In the genomic region with DNA sequence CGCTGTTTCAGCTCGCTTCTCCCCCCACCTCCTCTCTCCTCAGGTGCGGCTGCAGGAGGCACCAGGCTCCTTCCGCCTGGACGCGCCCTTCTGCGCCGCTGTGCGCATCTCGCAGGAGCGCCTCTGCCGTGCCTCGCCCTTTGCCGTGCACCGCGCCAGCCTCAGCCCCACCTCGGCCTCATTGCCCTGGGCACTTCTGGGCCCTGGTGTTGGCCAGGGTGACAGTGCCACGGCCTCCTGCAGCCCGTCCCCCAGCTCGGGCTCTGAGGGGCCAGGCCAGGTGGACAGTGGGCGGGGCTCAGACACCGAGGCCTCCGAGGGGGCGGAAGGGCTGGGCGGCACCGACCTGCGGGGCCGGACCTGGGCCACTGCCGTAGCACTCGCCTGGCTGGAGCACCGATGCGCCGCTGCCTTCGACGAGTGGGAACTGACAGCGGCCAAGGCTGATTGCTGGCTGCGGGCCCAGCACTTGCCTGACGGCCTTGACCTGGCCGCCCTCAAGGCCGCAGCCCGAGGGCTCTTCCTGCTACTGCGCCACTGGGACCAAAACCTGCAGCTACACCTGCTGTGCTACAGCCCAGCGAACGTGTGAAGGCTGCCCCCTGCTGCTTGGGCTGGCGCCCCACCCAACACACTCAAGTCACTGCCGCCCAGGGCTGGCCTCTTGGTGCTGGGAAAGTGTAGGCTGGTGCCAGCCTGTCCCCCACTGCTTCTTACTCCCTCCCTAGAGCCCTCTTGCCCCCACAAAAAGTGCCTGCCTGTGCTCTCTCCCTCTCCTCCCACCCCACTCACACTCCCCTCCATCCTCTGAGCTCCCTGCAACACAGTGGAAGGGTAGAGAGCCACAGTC, we compare ENCODE assay signal across 1 cellular context.
TF ChIP-seq lines count a peak whose summit lies in the region.

No MANE protein-coding gene starts in this region.

TF ChIP-seq in HEK293, 187 proteins besides CTCF, POLR2A, EP300 and RAD21 (continued from another document):
- TF ChIP-seq, protein P1, sequence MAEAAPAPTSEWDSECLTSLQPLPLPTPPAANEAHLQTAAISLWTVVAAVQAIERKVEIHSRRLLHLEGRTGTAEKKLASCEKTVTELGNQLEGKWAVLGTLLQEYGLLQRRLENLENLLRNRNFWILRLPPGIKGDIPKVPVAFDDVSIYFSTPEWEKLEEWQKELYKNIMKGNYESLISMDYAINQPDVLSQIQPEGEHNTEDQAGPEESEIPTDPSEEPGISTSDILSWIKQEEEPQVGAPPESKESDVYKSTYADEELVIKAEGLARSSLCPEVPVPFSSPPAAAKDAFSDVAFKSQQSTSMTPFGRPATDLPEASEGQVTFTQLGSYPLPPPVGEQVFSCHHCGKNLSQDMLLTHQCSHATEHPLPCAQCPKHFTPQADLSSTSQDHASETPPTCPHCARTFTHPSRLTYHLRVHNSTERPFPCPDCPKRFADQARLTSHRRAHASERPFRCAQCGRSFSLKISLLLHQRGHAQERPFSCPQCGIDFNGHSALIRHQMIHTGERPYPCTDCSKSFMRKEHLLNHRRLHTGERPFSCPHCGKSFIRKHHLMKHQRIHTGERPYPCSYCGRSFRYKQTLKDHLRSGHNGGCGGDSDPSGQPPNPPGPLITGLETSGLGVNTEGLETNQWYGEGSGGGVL (tag by site-specific recombination; IDR thresholded peaks at IDR 0.05), result peak; percentile 76
- TF ChIP-seq ZBTB20 (tag by site-specific recombination; IDR thresholded peaks at IDR 0.05) (no peak), ZNF433 (tag by site-specific recombination; IDR thresholded peaks at IDR 0.05; ENCODE audit: low read depth) (no peak), ZNF654 (tag by site-specific recombination; IDR thresholded peaks at IDR 0.05; ENCODE audit: low read depth) (0 out of 2 replicates have a peak, but pooled peaks have one; percentile 4), ZNF623 (tag by site-specific recombination; IDR thresholded peaks at IDR 0.05) (no peak)
